ENCODE assay signal across 11 cellular contexts in the genomic region with DNA sequence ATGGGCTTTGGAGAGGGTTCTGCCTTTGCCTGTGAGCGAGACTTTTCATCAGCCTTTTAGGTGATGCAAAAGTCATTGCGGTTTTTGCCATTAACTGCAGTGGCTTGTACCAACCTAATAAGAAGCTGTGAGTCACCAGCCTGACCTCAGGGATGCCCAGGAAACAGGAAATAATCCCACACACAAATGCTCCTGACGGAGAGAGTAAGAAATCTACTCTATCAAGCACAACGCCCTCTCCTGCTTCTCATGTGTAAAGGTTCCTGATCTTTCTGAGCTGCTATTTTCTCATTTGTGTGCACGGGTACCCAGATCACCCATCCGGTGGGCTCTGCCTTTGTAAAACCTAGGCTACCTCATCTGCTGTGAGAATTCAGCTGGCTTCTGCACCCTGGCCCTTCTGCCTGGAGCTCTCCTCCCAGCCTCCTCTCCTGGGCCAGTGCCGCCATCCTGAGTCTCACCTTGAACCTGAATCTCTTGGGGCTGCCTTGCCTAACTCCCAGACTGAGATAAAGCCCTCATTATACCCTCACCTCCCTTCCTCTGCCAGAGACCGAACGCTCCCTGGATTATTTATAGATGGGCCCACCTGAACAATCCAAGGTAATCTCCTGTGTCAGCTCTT.
A peak's percentile ranks its signal among the peaks of the same experiment; 100 is the strongest.
DNase-seq lines count a peak whose midpoint lies in the region; ATAC-seq and TF ChIP-seq lines count a peak whose summit lies in the region.
"Had no signal": no experiment of that assay in that cellular context is flagged by ENCODE, and none has a peak within 500 bp of the region (broad histone marks: within the 10 kb centered on the region; RNA-seq: fewer than 3 reads in every experiment).

No MANE protein-coding gene starts in this region.

- H3K4me3 Mint-ChIP-seq in WTC11: no peak overlapping the region

- intact Hi-C loops in left colon (cut with DNase I, micrococcal nuclease) (no loop called here), thyroid gland (cut with DNase I) (no loop called here)

- 61 to 65% methylated on average over 9 of the region's 9 CpGs for WGBS in thyroid gland, 2 donors

- no peaks in the 10 kb centered on the region for H3K36me3 ChIP-seq in thyroid gland
- H3K36me3 ChIP-seq: esophagus squamous epithelium had no signal

- no peaks in the 10 kb centered on the region for H3K27me3 ChIP-seq in thyroid gland

- H3K36me3 Mint-ChIP-seq in WTC11: no peaks in the 10 kb centered on the region

- no peak overlapping the region for H3K4me3 ChIP-seq in thyroid gland (replicated peaks in 1 of 3)
- H3K4me3 ChIP-seq: esophagus squamous epithelium had no signal

- in situ Hi-C loops in KBM-7 (cut with MboI; ENCODE audit: low pct_unique_long_range_greater_than_20kb, low sequenced_read_pairs): no loop called here

- no peaks in the 10 kb centered on the region; the same call in 1 of the 2 replicates for H3K27me3 Mint-ChIP-seq in WTC11 (ENCODE audit: low read depth)

- H3K4me1 ChIP-seq in thyroid gland: no peaks in the 10 kb centered on the region
- H3K4me1 ChIP-seq: esophagus squamous epithelium had no signal

- CTCF ChIA-PET in WTC11 (lab: Charles Lee): interaction anchor here (0.6 to 1.7 kb wide), 18 partner anchors 11 to 454 kb away, joined by 3 to 20 read pairs (median 4); no protein-coding TSS in a partner anchor

- H3K27ac ChIP-seq in thyroid gland: no peak overlapping the region
- H3K27ac ChIP-seq: esophagus squamous epithelium had no signal

- H3K9me3 ChIP-seq in thyroid gland: no peaks in the 10 kb centered on the region
- H3K9me3 ChIP-seq: esophagus squamous epithelium had no signal

- DNase-seq in AG08396 (ENCODE audit: low spot score) (peak; percentile 76), KBM-7 (peak; percentile 32), WTC11 (ENCODE audit: low spot score) (no peak), kidney glomerular epithelial cell (lab: John Stamatoyannopoulos, UW) (peak; percentile 89), HuH-7 (ENCODE audit: low spot score) (no peak), left colon (no peak), DMS114 treated with DMSO at 0.1 percent for 48 hours (lab: John Stamatoyannopoulos, UW; ENCODE audit: unreplicated experiment) (no peak), thyroid gland (no peak)
- DNase-seq: esophagus squamous epithelium; NCI-H1930; stimulated activated CD4-positive, alpha-beta T cell treated with anti-CD3 and anti-CD28 coated beads, Interleukin-12 subunit alpha, Interleukin-12 subunit beta, amount 100 ng/mL, for 4 hours had no signal

- ATAC-seq in WTC11: peak; percentile 71
- ATAC-seq in left colon: no peak

- TF ChIP-seq CTCF in WTC11 (IDR thresholded peaks at IDR 0.05) (no peak), thyroid gland (IDR thresholded peaks at IDR 0.05) (no peak)

- no peak for TF ChIP-seq POLR2A in thyroid gland (IDR thresholded peaks at IDR 0.05)

- no peaks in the 10 kb centered on the region for H3K9me3 Mint-ChIP-seq in WTC11

- POLR2A ChIA-PET in WTC11 (lab: Charles Lee): no interaction called here

- 0 out of 2 replicates have a peak, but pooled peaks cover 4% of the 10 kb centered on the region for H3K4me1 Mint-ChIP-seq in WTC11

- no peak overlapping the region for H3K27ac Mint-ChIP-seq in WTC11

TF ChIP-seq in WTC11, 78 proteins besides CTCF, POLR2A, EP300 and RAD21:
- TF ChIP-seq GRHL2 (CRISPR knock-in tag; IDR thresholded peaks at IDR 0.05; ENCODE audit: insufficient replicate concordance, severe bottlenecking): no peak
- TF ChIP-seq, protein P1, sequence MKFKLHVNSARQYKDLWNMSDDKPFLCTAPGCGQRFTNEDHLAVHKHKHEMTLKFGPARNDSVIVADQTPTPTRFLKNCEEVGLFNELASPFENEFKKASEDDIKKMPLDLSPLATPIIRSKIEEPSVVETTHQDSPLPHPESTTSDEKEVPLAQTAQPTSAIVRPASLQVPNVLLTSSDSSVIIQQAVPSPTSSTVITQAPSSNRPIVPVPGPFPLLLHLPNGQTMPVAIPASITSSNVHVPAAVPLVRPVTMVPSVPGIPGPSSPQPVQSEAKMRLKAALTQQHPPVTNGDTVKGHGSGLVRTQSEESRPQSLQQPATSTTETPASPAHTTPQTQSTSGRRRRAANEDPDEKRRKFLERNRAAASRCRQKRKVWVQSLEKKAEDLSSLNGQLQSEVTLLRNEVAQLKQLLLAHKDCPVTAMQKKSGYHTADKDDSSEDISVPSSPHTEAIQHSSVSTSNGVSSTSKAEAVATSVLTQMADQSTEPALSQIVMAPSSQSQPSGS (CRISPR knock-in tag; IDR thresholded peaks at IDR 0.05; ENCODE audit: borderline replicate concordance, low read depth): no peak
TF ChIP-seq in WTC11: peak in this region for 0.

Comparison
In these comparisons a context has a peak if more than half of its experiments do, and no peak if none do; other contexts are left out.
1. DNase-seq: peak in AG08396 (single experiment), KBM-7 (single experiment) and kidney glomerular epithelial cell (single experiment); none in WTC11 (single experiment), HuH-7 (single experiment), left colon (0 of 2), DMS114 treated with DMSO at 0.1 percent for 48 hours (single experiment) and thyroid gland (0 of 2).